ENCODE assay signal across 8 cellular contexts in the genomic region with DNA sequence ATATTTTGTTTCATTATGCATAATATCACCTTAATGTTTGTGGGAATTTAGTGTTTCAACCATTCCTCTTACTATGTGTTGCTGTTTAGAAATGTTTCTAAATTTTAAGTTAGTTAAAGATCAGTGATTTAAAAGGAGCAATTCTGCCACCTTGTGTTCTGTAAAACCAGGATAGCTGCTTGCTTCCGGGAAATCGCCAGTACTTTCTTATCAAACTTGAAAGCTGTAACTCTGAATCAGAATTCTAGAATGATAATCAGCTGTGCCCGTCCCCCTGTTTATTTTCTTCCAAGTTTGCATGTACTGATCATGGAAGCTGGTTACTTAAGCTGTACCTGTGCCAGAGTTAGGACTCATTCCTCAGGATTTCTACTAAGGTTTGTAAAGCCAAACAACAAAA.
A peak's percentile ranks its signal among the peaks of the same experiment; 100 is the strongest.
DNase-seq lines count a peak whose midpoint lies in the region; ATAC-seq and TF ChIP-seq lines count a peak whose summit lies in the region.

No MANE protein-coding gene starts in this region.

- H3K4me1 Mint-ChIP-seq in natural killer cell treated with Interleukin-12 subunit alpha and Interleukin-12 subunit beta and Interleukin-15 and Interleukin-18, amount 100 ng/mL, for 72 hours (ENCODE audit: low read depth in 2 of 2) = no peaks in the 10 kb centered on the region

- H3K36me3 Mint-ChIP-seq in natural killer cell treated with Interleukin-12 subunit alpha and Interleukin-12 subunit beta and Interleukin-15 and Interleukin-18, amount 100 ng/mL, for 72 hours = no peaks in the 10 kb centered on the region

- H3K4me3 Mint-ChIP-seq in natural killer cell treated with Interleukin-12 subunit alpha and Interleukin-12 subunit beta and Interleukin-15 and Interleukin-18, amount 100 ng/mL, for 72 hours = no peak overlapping the region

- no peak overlapping the region for H3K27ac Mint-ChIP-seq in natural killer cell treated with Interleukin-12 subunit alpha and Interleukin-12 subunit beta and Interleukin-15 and Interleukin-18, amount 100 ng/mL, for 72 hours

- ATAC-seq in HG03571 (IDR thresholded peaks at IDR 0.05; ENCODE audit: unreplicated experiment) = no peak
- ATAC-seq in natural killer cell treated with Interleukin-12 subunit alpha and Interleukin-12 subunit beta and Interleukin-15 and Interleukin-18, amount 100 ng/mL, for 72 hours = no peak

- H3K9me3 Mint-ChIP-seq in natural killer cell treated with Interleukin-12 subunit alpha and Interleukin-12 subunit beta and Interleukin-15 and Interleukin-18, amount 100 ng/mL, for 72 hours = no peaks in the 10 kb centered on the region

- no peaks in the 10 kb centered on the region for H3K27me3 Mint-ChIP-seq in natural killer cell treated with Interleukin-12 subunit alpha and Interleukin-12 subunit beta and Interleukin-15 and Interleukin-18, amount 100 ng/mL, for 72 hours

- H3K4me3 ChIP-seq in fibroblast of the aortic adventitia (ENCODE audit: low read depth, low read length) = no peak overlapping the region

- peak; percentile 70 for DNase-seq in GM04504 (ENCODE audit: low read depth)
- DNase-seq in RKO (ENCODE audit: low spot score) = peak; percentile 63
- DNase-seq in fibroblast of the aortic adventitia (ENCODE audit: low read depth) = peak; percentile 98
- DNase-seq in pulmonary artery endothelial cell (ENCODE audit: low read depth, low spot score) = peak; percentile 47
- DNase-seq in activated gamma-delta T cell (lab: John Stamatoyannopoulos, UW) = no peak
- no peak for DNase-seq in activated T-cell treated with anti-CD3 and anti-CD28 coated beads, Interleukin-2, amount 50 U/mL, for 48 hours
- DNase-seq in natural killer cell treated with Interleukin-12 subunit alpha and Interleukin-12 subunit beta and Interleukin-15 and Interleukin-18, amount 100 ng/mL, for 72 hours (ENCODE audit: low spot score) = no peak

- TF ChIP-seq CTCF in fibroblast of the aortic adventitia (IDR thresholded peaks at IDR 0.05; ENCODE audit: insufficient read depth, low read length) = peak; percentile 55

Comparison
In these comparisons a context has a peak if more than half of its experiments do, and no peak if none do; other contexts are left out.
1. DNase-seq: peak in GM04504 (single experiment), RKO (single experiment), fibroblast of the aortic adventitia (single experiment) and pulmonary artery endothelial cell (single experiment); none in activated gamma-delta T cell (single experiment), activated T-cell treated with anti-CD3 and anti-CD28 coated beads, Interleukin-2, amount 50 U/mL, for 48 hours (0 of 2) and natural killer cell treated with Interleukin-12 subunit alpha and Interleukin-12 subunit beta and Interleukin-15 and Interleukin-18, amount 100 ng/mL, for 72 hours (single experiment).